ENCODE assay signal across 19 cellular contexts in genomic region chr14:54116972-54117371, GRCh38.
DNase-seq lines count a peak whose midpoint lies in the region; ATAC-seq and TF ChIP-seq lines count a peak whose summit lies in the region.
"Had no signal": no experiment of that assay in that cellular context is flagged by ENCODE, and none has a peak within 500 bp of the region (broad histone marks: within the 10 kb centered on the region; RNA-seq: fewer than 3 reads in every experiment).

No MANE protein-coding gene starts in this region.

- H3K79me2 ChIP-seq in mammary epithelial cell (ENCODE audit: insufficient read depth, low read length) (no peaks in the 10 kb centered on the region), Karpas-422 (ENCODE audit: low read length) (no peaks in the 10 kb centered on the region)

- H3K27ac ChIP-seq in mammary epithelial cell (ENCODE audit: insufficient read depth, low read depth, low read length) (no peak overlapping the region), breast epithelium (no peak overlapping the region), RWPE2 (ENCODE audit: poor library complexity, severe bottlenecking) (peak overlapping the region; percentile 8), epithelial cell of prostate (peak overlapping the region; percentile 49), Karpas-422 (ENCODE audit: low read length) (no peak overlapping the region)
- H3K27ac ChIP-seq: BLaER1, gastrocnemius medialis, upper lobe of right lung had no signal

- H3K9me2 ChIP-seq in Karpas-422 (replicated peaks; ENCODE audit: insufficient read depth, low read length), result no peaks in the 10 kb centered on the region

- peak; percentile 83 for DNase-seq in mammary epithelial cell
- no peak for DNase-seq in breast epithelium (ENCODE audit: low spot score in 2 of 2)
- no peak for DNase-seq in RWPE2 (ENCODE audit: low spot score)
- peak; percentile 61 for DNase-seq in epithelial cell of prostate (ENCODE audit: low read depth, low spot score)
- no peak for DNase-seq in hippocampal formation (lab: John Stamatoyannopoulos, UW)
- DNase-seq in Karpas-422, result no peak
- no peak for DNase-seq in NCI-H1436 treated with DMSO at 0.1 percent for 48 hours (lab: John Stamatoyannopoulos, UW)
- DNase-seq: 8988T; activated CD4-positive, alpha-beta T cell treated with anti-CD3 and anti-CD28 coated beads for 48 hours; gastrocnemius medialis; Kasumi-1; kidney glomerular epithelial cell; NCI-H1417; occipital lobe; Right ventricle myocardium superior; T-helper 1 cell; upper lobe of right lung had no signal

- TF ChIP-seq CTCF in mammary epithelial cell (conservative IDR thresholded peaks at IDR 0.05 in 1 of 2, IDR thresholded peaks at IDR 0.05 in 1 of 2; ENCODE audit: extremely low read depth in 1 of 2, insufficient read depth in 1 of 2, low read depth in 1 of 2, low read length in 2 of 2) (no peak), breast epithelium (IDR thresholded peaks at IDR 0.05) (no peak), RWPE2 (IDR thresholded peaks at IDR 0.05; ENCODE audit: poor library complexity, severe bottlenecking) (no peak)

- peak; percentile 65; the same call in 2 of the 3 replicates for ATAC-seq in RWPE2 (ENCODE audit: low read depth)
- ATAC-seq in HG03571 (IDR thresholded peaks at IDR 0.05; ENCODE audit: unreplicated experiment), result no peak
- ATAC-seq: gastrocnemius medialis, upper lobe of right lung had no signal

- H3K4me1 ChIP-seq in mammary epithelial cell (ENCODE audit: insufficient read depth, low read length) (peaks cover 17% of the 10 kb centered on the region), breast epithelium (no peaks in the 10 kb centered on the region), RWPE2 (ENCODE audit: insufficient read depth, poor library complexity, severe bottlenecking) (peaks cover 9% of the 10 kb centered on the region), Karpas-422 (ENCODE audit: low read length) (no peaks in the 10 kb centered on the region)
- H3K4me1 ChIP-seq: BLaER1, gastrocnemius medialis, upper lobe of right lung had no signal

- peak overlapping the region; percentile 12 for H3K4me2 ChIP-seq in mammary epithelial cell (ENCODE audit: insufficient read depth, low read depth, low read length)
- no peak overlapping the region for H3K4me2 ChIP-seq in Karpas-422 (ENCODE audit: low read depth, low read length, poor library complexity, severe bottlenecking)
- H3K4me2 ChIP-seq: BLaER1 had no signal

- dilution Hi-C loops in mammary epithelial cell (cut with HindIII; ENCODE audit: low sequenced_read_pairs), result no loop called here

- no TSS peak for BruUV-seq in mammary epithelial cell (replicated peaks; lab: Mats Ljungman, UMichigan)

- no peak overlapping the region for H3K9ac ChIP-seq in mammary epithelial cell (ENCODE audit: insufficient read depth, low read length)
- H3K9ac ChIP-seq in Karpas-422 (ENCODE audit: low read length), result no peak overlapping the region
- H3K9ac ChIP-seq: BLaER1 had no signal

- no peak for TF ChIP-seq POLR2A in breast epithelium (IDR thresholded peaks at IDR 0.05)

- no peak overlapping the region for H2AFZ ChIP-seq in mammary epithelial cell (ENCODE audit: low read depth, low read length)
- no peak overlapping the region for H2AFZ ChIP-seq in Karpas-422 (ENCODE audit: low read length)

- no peaks in the 10 kb centered on the region for H4K20me1 ChIP-seq in mammary epithelial cell (ENCODE audit: insufficient read depth, low read length)
- no peaks in the 10 kb centered on the region for H4K20me1 ChIP-seq in Karpas-422 (ENCODE audit: insufficient read depth, low read depth, low read length)
- H4K20me1 ChIP-seq: BLaER1 had no signal

- CTCF ChIA-PET in mammary epithelial cell (lab: Charles Lee; ENCODE audit: low non-redundant PET), result interaction anchor here (0.6 kb wide), 1 partner anchor 612 kb away, joined by 3 read pairs; no protein-coding TSS in a partner anchor

- 64% methylated on average over 2 of the region's 2 CpGs for WGBS in mammary epithelial cell (ENCODE audit: low coverage, missing lambda C conversion rate)

- in situ Hi-C loops in mammary epithelial cell (cut with MboI; ENCODE audit: low sequenced_read_pairs in 2 of 2), result no loop called here

- intact Hi-C loops in mammary epithelial cell (cut with micrococcal nuclease) (no loop called here), breast epithelium (cut with DNase I; ENCODE audit: low total_unique reads) (no loop called here)

- H3K36me3 ChIP-seq in mammary epithelial cell (ENCODE audit: insufficient read depth, low read length), result no peaks in the 10 kb centered on the region
- no peaks in the 10 kb centered on the region for H3K36me3 ChIP-seq in breast epithelium
- H3K36me3 ChIP-seq in RWPE2 (ENCODE audit: low read depth), result no peaks in the 10 kb centered on the region
- H3K36me3 ChIP-seq in Karpas-422 (ENCODE audit: insufficient read depth, low read length), result no peaks in the 10 kb centered on the region
- H3K36me3 ChIP-seq: BLaER1, gastrocnemius medialis, upper lobe of right lung had no signal

- H3K27me3 ChIP-seq in mammary epithelial cell (ENCODE audit: insufficient read depth, low read length) (no peaks in the 10 kb centered on the region), breast epithelium (no peaks in the 10 kb centered on the region), RWPE2 (ENCODE audit: insufficient read depth, poor library complexity, severe bottlenecking) (no peaks in the 10 kb centered on the region), Karpas-422 (ENCODE audit: low read length) (no peaks in the 10 kb centered on the region)
- H3K27me3 ChIP-seq: BLaER1, gastrocnemius medialis, upper lobe of right lung had no signal

- H3K4me3 ChIP-seq in mammary epithelial cell (replicated peaks in 1 of 3; ENCODE audit: insufficient read depth in 1 of 3, low read depth in 2 of 3, low read length in 3 of 3), result no peak overlapping the region
- H3K4me3 ChIP-seq in breast epithelium, result no peak overlapping the region
- no peak overlapping the region for H3K4me3 ChIP-seq in RWPE2 (ENCODE audit: severe bottlenecking)
- H3K4me3 ChIP-seq in Karpas-422 (ENCODE audit: low read length), result no peak overlapping the region
- H3K4me3 ChIP-seq: BLaER1, gastrocnemius medialis, upper lobe of right lung had no signal

- H3K9me3 ChIP-seq in mammary epithelial cell (replicated peaks; ENCODE audit: insufficient read depth, low read length) (no peaks in the 10 kb centered on the region), breast epithelium (no peaks in the 10 kb centered on the region), RWPE2 (ENCODE audit: severe bottlenecking) (no peaks in the 10 kb centered on the region), Karpas-422 (ENCODE audit: low read length) (no peaks in the 10 kb centered on the region)
- H3K9me3 ChIP-seq: BLaER1, gastrocnemius medialis, upper lobe of right lung had no signal

Comparison
In these comparisons a context has a peak if more than half of its experiments do, and no peak if none do; other contexts are left out.
1. DNase-seq: peak in mammary epithelial cell (single experiment) and epithelial cell of prostate (single experiment); none in breast epithelium (0 of 2), RWPE2 (single experiment), hippocampal formation (0 of 2), Karpas-422 (single experiment) and NCI-H1436 treated with DMSO at 0.1 percent for 48 hours (single experiment).
2. H3K27ac ChIP-seq: peak in RWPE2 (single experiment) and epithelial cell of prostate (single experiment); none in mammary epithelial cell (single experiment), breast epithelium (0 of 2) and Karpas-422 (single experiment).